ENCODE assay signal across 8 cellular contexts in genomic region chr16:1420111-1420539, GRCh38. TPM values are rescaled to one million over a fixed set of nuclear protein-coding genes. Genes with fewer than 3 reads are reported as not detected.
DNase-seq lines count a peak whose midpoint lies in the region; ATAC-seq and TF ChIP-seq lines count a peak whose summit lies in the region.

No MANE protein-coding gene starts in this region.

- no peaks in the 10 kb centered on the region for H3K9me3 Mint-ChIP-seq in CD4-positive, alpha-beta T cell

- H3K27me3 ChIP-seq in CD4-positive, alpha-beta T cell (ENCODE audit: control insufficient read depth, insufficient read depth, low read length): no peaks in the 10 kb centered on the region
- H3K27me3 ChIP-seq in gastrocnemius medialis: no peaks in the 10 kb centered on the region

- peaks cover 25 to 38% of the 10 kb centered on the region in 2 donors for H3K4me1 ChIP-seq in gastrocnemius medialis

- TF ChIP-seq CTCF in CD4-positive, alpha-beta T cell (IDR thresholded peaks at IDR 0.05): no peak
- TF ChIP-seq CTCF in fibroblast of mammary gland (conservative IDR thresholded peaks at IDR 0.05; ENCODE audit: control insufficient read depth, insufficient read depth, low read depth, low read length) (no peak), gastrocnemius medialis (IDR thresholded peaks at IDR 0.05 in 4 of 5, conservative IDR thresholded peaks at IDR 0.05 in 1 of 5) (no peak)

- TF ChIP-seq POLR2A in gastrocnemius medialis (IDR thresholded peaks at IDR 0.05): no peak

- no peaks in the 10 kb centered on the region for H3K27me3 Mint-ChIP-seq in CD4-positive, alpha-beta T cell

- in situ Hi-C loops in gastrocnemius medialis (cut with MboI; ENCODE audit: low sequenced_read_pairs in 4 of 4): no loop called here

- H3K4me3 ChIP-seq in SK-N-MC (peak overlapping the region; percentile 98), fibroblast of mammary gland (ENCODE audit: control insufficient read depth, low read depth, low read length) (peak overlapping the region; percentile 97), gastrocnemius medialis (peak overlapping the region; percentile 95 to 99 (median 96))

- H3K9me3 ChIP-seq in CD4-positive, alpha-beta T cell (ENCODE audit: control insufficient read depth, low read length): no peaks in the 10 kb centered on the region
- H3K9me3 ChIP-seq in SK-N-MC (ENCODE audit: low read depth, low read length) (no peaks in the 10 kb centered on the region), gastrocnemius medialis (no peaks in the 10 kb centered on the region)

- peaks cover 11% of the 10 kb centered on the region for H3K4me1 Mint-ChIP-seq in CD4-positive, alpha-beta T cell (ENCODE audit: low read depth)

- intact Hi-C loops in CD4-positive, alpha-beta T cell (cut with DNase I, micrococcal nuclease): loop anchor here (1.0 to 10.0 kb wide), 10 partner anchors 55 to 362 kb away; partner anchors contain the start of genes CLCN7 (in 2 of the 2), MAPK8IP3 (in 2 of the 2), CRAMP1 (in 1 of the 2) and EME2 (in 1 of the 2)
- intact Hi-C loops in gastrocnemius medialis (cut with DNase I; ENCODE audit: low total_unique reads): loop anchor here (1.0 to 5.0 kb wide), 9 partner anchors 12 to 407 kb away; partner anchors contain the start of genes CLCN7, CRAMP1, FAHD1 and HAGH

- POLR2A ChIA-PET in CD4-positive, alpha-beta T cell (lab: Charles Lee): interaction anchor here (0.6 to 2.3 kb wide), 21 partner anchors 12 to 1039 kb away, joined by 3 to 25 read pairs (median 5); partner anchors contain the start of genes IFT140, MAPK8IP3, NUBP2 and RPS2

- H3K27ac Mint-ChIP-seq in CD4-positive, alpha-beta T cell: peak overlapping the region; percentile 98

- H3K36me3 ChIP-seq in SK-N-MC (ENCODE audit: insufficient read depth, low read length) (no peaks in the 10 kb centered on the region), gastrocnemius medialis (peaks cover 0 to 11% of the 10 kb centered on the region in 2 donors)

- no peak for DNase-seq in CD4-positive, alpha-beta T cell
- DNase-seq in SK-N-MC (ENCODE audit: low read depth, low spot score) (no peak), fibroblast of mammary gland (ENCODE audit: low read depth) (no peak), gastrocnemius medialis (peak in 1 of 2 donors; percentile 71), NCI-H1694 treated with DMSO at 0.1 percent for 48 hours (lab: John Stamatoyannopoulos, UW) (no peak), NCI-H128 (lab: John Stamatoyannopoulos, UW; ENCODE audit: unreplicated experiment) (no peak)

- H3K27ac ChIP-seq in CD4-positive, alpha-beta T cell (ENCODE audit: low read depth, low read length): peak overlapping the region; percentile 82
- peak overlapping the region; percentile 81 for H3K27ac ChIP-seq in SK-N-MC
- peak overlapping the region; percentile 85 to 99 (median 90) for H3K27ac ChIP-seq in gastrocnemius medialis

- CTCF ChIA-PET in CD4-positive, alpha-beta T cell (lab: Charles Lee): interaction anchor here (0.7 to 3.5 kb wide), 5 partner anchors 57 to 286 kb away, joined by 3 to 10 read pairs (median 4); partner anchors contain the start of genes MAPK8IP3 and TELO2

- peaks cover 8% of the 10 kb centered on the region for H3K36me3 Mint-ChIP-seq in CD4-positive, alpha-beta T cell (ENCODE audit: low read depth)

- H3K4me3 Mint-ChIP-seq in CD4-positive, alpha-beta T cell: peak overlapping the region; percentile 89

- H3K9ac ChIP-seq in SK-N-MC (ENCODE audit: insufficient read length): peak overlapping the region; percentile 98

- ATAC-seq in CD4-positive, alpha-beta T cell (ENCODE audit: poor library complexity): no peak
- ATAC-seq in GM21737 (IDR thresholded peaks at IDR 0.05; ENCODE audit: unreplicated experiment): peak; percentile 21
- ATAC-seq in gastrocnemius medialis: peak; percentile 17 to 20
- no peak for ATAC-seq in GM18498 (IDR thresholded peaks at IDR 0.05; ENCODE audit: unreplicated experiment)

RNA-seq across cellular contexts. Expression of gene UQCC4, which starts 0.4 kb away (rescaled TPM):
- total RNA-seq in CD4-positive, alpha-beta T cell: 1 to 10 TPM; 6.9 to 7.6 TPM
- 10 to 100 TPM; 11.3 to 33.0 (median 20.9) TPM for total RNA-seq in gastrocnemius medialis

RNA-seq across cellular contexts. Expression of gene UNKL, which starts 5.6 kb away (rescaled TPM):
- total RNA-seq in CD4-positive, alpha-beta T cell: 10 to 100 TPM; 52.6 to 53.2 TPM
- total RNA-seq in gastrocnemius medialis: 10 to 100 TPM; 31.8 to 38.8 (median 35.8) TPM

RNA-seq across cellular contexts. Expression of gene PERCC1, which starts 10.8 kb away (rescaled TPM):
- under 1 TPM in 1 of 2 experiments, not detected in 1; 0.30 TPM for total RNA-seq in CD4-positive, alpha-beta T cell
- not detected for total RNA-seq in gastrocnemius medialis

RNA-seq across cellular contexts. Expression of gene CCDC154, which starts 24.2 kb away (rescaled TPM):
- total RNA-seq in CD4-positive, alpha-beta T cell: 1 to 10 TPM; 2.9 to 3.0 TPM
- under 1 TPM in 1 of 4 donors, not detected in 3; 0.40 TPM for total RNA-seq in gastrocnemius medialis

RNA-seq across cellular contexts. Expression of gene CLCN7, which starts 54.7 kb away (rescaled TPM):
- total RNA-seq in CD4-positive, alpha-beta T cell: 10 to 100 TPM; 70.5 to 76.2 TPM
- total RNA-seq in gastrocnemius medialis: 10 to 100 TPM; 24.8 to 45.8 (median 38.4) TPM

Comparison
In these comparisons a context has a peak if more than half of its experiments do, and no peak if none do; other contexts are left out.
1. ATAC-seq: peak in GM21737 (single experiment) and gastrocnemius medialis (2 of 2); none in CD4-positive, alpha-beta T cell (single experiment) and GM18498 (single experiment).
2. Peak in every context shown above with its lines, with median percentiles within 50 percentile points of each other: H3K27ac ChIP-seq and H3K4me3 ChIP-seq.